ENCODE assay signal across 6 cellular contexts in genomic region chr14:75011356-75012097, GRCh38. TPM values are rescaled to one million over a fixed set of nuclear protein-coding genes. Genes with fewer than 3 reads are reported as not detected.
DNase-seq lines count a peak whose midpoint lies in the region; ATAC-seq and TF ChIP-seq lines count a peak whose summit lies in the region.

No MANE protein-coding gene starts in this region.

- H3K9ac ChIP-seq in HUES48 (ENCODE audit: low read depth, low read length) = no peak overlapping the region

- H3K4me3 ChIP-seq in HUES48 (ENCODE audit: low read depth, low read length) = no peak overlapping the region
- H3K4me3 ChIP-seq in breast epithelium = no peak overlapping the region

- no peak for TF ChIP-seq POLR2A in breast epithelium (IDR thresholded peaks at IDR 0.05)

- H3K9me3 ChIP-seq in HUES48 (ENCODE audit: control insufficient read depth, insufficient read depth, low read length) (no peaks in the 10 kb centered on the region), breast epithelium (no peaks in the 10 kb centered on the region)

- intact Hi-C loops in breast epithelium (cut with DNase I; ENCODE audit: low total_unique reads) = no loop called here

- no peak for TF ChIP-seq CTCF in breast epithelium (IDR thresholded peaks at IDR 0.05)

- no peak for ATAC-seq in HG03025 (IDR thresholded peaks at IDR 0.05; ENCODE audit: low FRiP score, unreplicated experiment)
- no peak for ATAC-seq in GM18909 (IDR thresholded peaks at IDR 0.05; ENCODE audit: poor library complexity, unreplicated experiment)
- no peak for ATAC-seq in GM18498 (IDR thresholded peaks at IDR 0.05; ENCODE audit: unreplicated experiment)

- no peaks in the 10 kb centered on the region for H3K27me3 ChIP-seq in HUES48 (ENCODE audit: control insufficient read depth, insufficient read depth, low read length)
- no peaks in the 10 kb centered on the region for H3K27me3 ChIP-seq in breast epithelium

- H3K27ac ChIP-seq in HUES48 (ENCODE audit: low read depth, low read length) = peak overlapping the region; percentile 31
- peak overlapping the region; percentile 55 to 79 for H3K27ac ChIP-seq in breast epithelium

- no peaks in the 10 kb centered on the region for H3K4me1 ChIP-seq in HUES48 (ENCODE audit: control insufficient read depth, insufficient read depth, low read length)
- H3K4me1 ChIP-seq in breast epithelium = no peaks in the 10 kb centered on the region

- H3K36me3 ChIP-seq in HUES48 (ENCODE audit: control insufficient read depth, insufficient read depth, low read length) = peaks cover 83% of the 10 kb centered on the region
- H3K36me3 ChIP-seq in breast epithelium = no peaks in the 10 kb centered on the region

- no peak for DNase-seq in breast epithelium (ENCODE audit: low spot score in 2 of 2)
- DNase-seq in putamen (ENCODE audit: low spot score) = peak; percentile 3

RNA-seq across cellular contexts. Expression of gene EIF2B2, which starts 8.8 kb away (rescaled TPM):
- 10 to 100 TPM; 31.8 to 40.3 (median 36.0) TPM for total RNA-seq in breast epithelium

RNA-seq across cellular contexts. Expression of gene MLH3, which starts 39.7 kb away (rescaled TPM):
- total RNA-seq in breast epithelium = 10 to 100 TPM; 31.8 to 53.1 (median 42.9) TPM

RNA-seq across cellular contexts. Expression of gene ACYP1, which starts 52.3 kb away (rescaled TPM):
- total RNA-seq in breast epithelium = 10 to 100 TPM; 19.0 to 23.6 (median 21.6) TPM

RNA-seq across cellular contexts. Expression of gene PGF, which starts 56.1 kb away (rescaled TPM):
- 10 to 100 TPM in 1 of 3 donors, 1 to 10 TPM in 2; 3.7 to 17.9 (median 8.2) TPM for total RNA-seq in breast epithelium

RNA-seq across cellular contexts. Expression of gene ZC2HC1C, which starts 57.9 kb away (rescaled TPM):
- total RNA-seq in breast epithelium = 1 to 10 TPM in 2 of 3 donors, under 1 TPM in 1; 0.96 to 3.2 (median 2.6) TPM
